ENCODE assay signal across 8 cellular contexts in the genomic region with DNA sequence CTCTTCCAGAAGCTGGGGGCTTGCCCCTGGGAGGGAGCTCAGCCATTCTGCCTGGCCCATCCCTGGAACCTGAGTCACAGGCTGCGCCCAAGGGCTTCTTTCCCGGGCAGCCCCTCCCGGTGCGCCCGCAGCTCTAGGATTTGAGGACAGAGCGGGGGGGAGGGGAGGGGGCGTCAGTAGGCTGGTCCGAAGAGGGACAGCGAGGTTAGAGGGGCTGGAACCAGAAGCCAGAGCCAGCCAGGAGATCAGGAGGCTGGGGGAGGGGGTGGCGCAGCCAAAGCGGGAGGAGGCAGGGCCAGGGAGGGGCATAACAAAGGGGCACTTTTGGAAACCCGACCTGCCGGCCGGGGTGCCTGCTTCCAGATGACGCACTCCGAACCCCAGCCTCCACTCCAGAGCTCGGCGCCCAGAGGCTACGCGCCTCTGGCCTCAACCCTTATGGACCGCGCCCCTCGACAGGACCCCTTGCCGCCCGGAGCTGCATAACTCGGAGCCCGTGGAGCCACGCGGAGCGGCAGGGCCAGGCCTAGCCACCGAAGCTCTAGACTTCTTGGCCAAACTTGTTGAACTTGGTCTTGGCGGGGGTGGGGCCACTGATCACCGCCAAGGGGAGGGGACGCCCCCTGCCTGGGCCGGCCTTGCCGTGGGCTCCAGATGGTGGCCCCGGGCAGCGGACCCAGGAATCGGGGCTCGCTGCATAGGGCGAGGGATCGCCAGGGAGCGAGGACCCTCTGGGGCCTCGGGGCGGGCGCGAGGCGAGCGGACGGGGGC. TPM values are rescaled to one million over a fixed set of nuclear protein-coding genes. Genes with fewer than 3 reads are reported as not detected.
DNase-seq lines count a peak whose midpoint lies in the region; ATAC-seq lines count a peak whose summit lies in the region.

No MANE protein-coding gene starts in this region.

- H3K27ac ChIP-seq in SJSA1 (peak overlapping the region; percentile 50), mesodermal cell (ENCODE audit: low read depth, low read length, severe bottlenecking) (peak overlapping the region; percentile 92), urinary bladder (ENCODE audit: low read depth) (no peak overlapping the region)

- H3K36me3 ChIP-seq in SJSA1 (peaks cover 8% of the 10 kb centered on the region), mesodermal cell (ENCODE audit: control insufficient read depth, insufficient read depth, low read length) (peaks cover 15% of the 10 kb centered on the region), urinary bladder (ENCODE audit: insufficient read depth) (no peaks in the 10 kb centered on the region)

- H3K9me3 Mint-ChIP-seq in effector memory CD8-positive, alpha-beta T cell: no peaks in the 10 kb centered on the region

- peaks cover 4% of the 10 kb centered on the region in 2 donors for H3K4me1 Mint-ChIP-seq in effector memory CD8-positive, alpha-beta T cell (ENCODE audit: low read depth in 2 of 2)

- no peak for ATAC-seq in effector memory CD8-positive, alpha-beta T cell (replicated peaks)

- peak overlapping the region; percentile 48 to 56 for H3K4me3 Mint-ChIP-seq in effector memory CD8-positive, alpha-beta T cell

- WGBS in mesodermal cell (ENCODE audit: insufficient coverage in 2 of 2), 2 experiments: 0 to 2% methylated on average over 37 to 41 of the region's 50 CpGs
- WGBS in urinary bladder: 3% methylated on average over 50 of the region's 50 CpGs

- peak; percentile 30 for DNase-seq in stimulated activated CD4-positive, alpha-beta T cell treated with anti-CD3 and anti-CD28 coated beads, Interleukin-15, amount 100 ng/mL, for 24 hours
- DNase-seq in stimulated activated CD4-positive, alpha-beta T cell treated with anti-CD3 and anti-CD28 coated beads, Interleukin-1b, Interleukin-23, amount 100 ng/mL, for 48 hours: no peak
- DNase-seq in SJSA1 (ENCODE audit: low read depth in 1 of 2, low spot score in 2 of 2) (peak in 1 of 2 experiments; percentile 40), NCI-H1092 (lab: John Stamatoyannopoulos, UW) (no peak)
- DNase-seq in effector memory CD8-positive, alpha-beta T cell: no peak
- DNase-seq in central memory CD4-positive, alpha-beta T cell: no peak

- H3K27me3 Mint-ChIP-seq in effector memory CD8-positive, alpha-beta T cell: peaks cover 23 to 49% of the 10 kb centered on the region in 2 donors

- peaks cover 44% of the 10 kb centered on the region for H3K4me1 ChIP-seq in SJSA1 (replicated peaks)
- H3K4me1 ChIP-seq in mesodermal cell (ENCODE audit: control insufficient read depth, insufficient read depth, low read length, poor library complexity, severe bottlenecking): peaks cover 23% of the 10 kb centered on the region
- no peaks in the 10 kb centered on the region for H3K4me1 ChIP-seq in urinary bladder (ENCODE audit: insufficient read depth)

- H3K27ac Mint-ChIP-seq in effector memory CD8-positive, alpha-beta T cell: no peak overlapping the region

- peaks cover 7% of the 10 kb centered on the region for H3K36me3 Mint-ChIP-seq in effector memory CD8-positive, alpha-beta T cell (ENCODE audit: insufficient read depth)

- H3K27me3 ChIP-seq in SJSA1 (replicated peaks): no peaks in the 10 kb centered on the region

- peak overlapping the region; percentile 89 for H3K4me3 ChIP-seq in SJSA1
- H3K4me3 ChIP-seq in mesodermal cell (ENCODE audit: extremely low read depth, insufficient read depth, low read length, poor library complexity, severe bottlenecking): peak overlapping the region; percentile 74
- H3K4me3 ChIP-seq in urinary bladder (ENCODE audit: low read depth, low read length): peak overlapping the region; percentile 70

- H3K9me3 ChIP-seq in SJSA1 (replicated peaks) (0 out of 2 replicates have a peak, but pooled peaks cover 4% of the 10 kb centered on the region), mesodermal cell (ENCODE audit: control insufficient read depth, low read length) (no peaks in the 10 kb centered on the region)

RNA-seq across cellular contexts. Expression of gene PACSIN3, which starts 0.7 kb away (rescaled TPM):
- 18.8 and 23.2 TPM in 2 replicates for total RNA-seq in SJSA1 (2014; rRNA removed; shearing (Covaris generic))
- polyA plus RNA-seq in mesodermal cell (2013, experiment 1 of 2): 41.8 TPM
- 39.0 TPM for polyA plus RNA-seq in mesodermal cell (2013, experiment 2 of 2)
- total RNA-seq in urinary bladder: 14.9 TPM
- 33.9 TPM for polyA plus RNA-seq in urinary bladder

RNA-seq across cellular contexts. Expression of gene ARFGAP2, which starts 8.8 kb away (rescaled TPM):
- total RNA-seq in SJSA1 (2014; rRNA removed; shearing (Covaris generic)): 58.5 and 134 TPM in 2 replicates
- 43.9 TPM for polyA plus RNA-seq in mesodermal cell (2013, experiment 1 of 2)
- 48.0 TPM for polyA plus RNA-seq in mesodermal cell (2013, experiment 2 of 2)
- total RNA-seq in urinary bladder: 77.1 TPM
- 81.8 TPM for polyA plus RNA-seq in urinary bladder

RNA-seq across cellular contexts. Expression of gene DDB2, which starts 29.3 kb away (rescaled TPM):
- 41.3 and 63.5 TPM in 2 replicates for total RNA-seq in SJSA1 (2014; rRNA removed; shearing (Covaris generic))
- polyA plus RNA-seq in mesodermal cell (2013, experiment 1 of 2): 114 TPM
- polyA plus RNA-seq in mesodermal cell (2013, experiment 2 of 2): 85.5 TPM
- 11.9 TPM for total RNA-seq in urinary bladder
- 23.8 TPM for polyA plus RNA-seq in urinary bladder
